In the genomic region with DNA sequence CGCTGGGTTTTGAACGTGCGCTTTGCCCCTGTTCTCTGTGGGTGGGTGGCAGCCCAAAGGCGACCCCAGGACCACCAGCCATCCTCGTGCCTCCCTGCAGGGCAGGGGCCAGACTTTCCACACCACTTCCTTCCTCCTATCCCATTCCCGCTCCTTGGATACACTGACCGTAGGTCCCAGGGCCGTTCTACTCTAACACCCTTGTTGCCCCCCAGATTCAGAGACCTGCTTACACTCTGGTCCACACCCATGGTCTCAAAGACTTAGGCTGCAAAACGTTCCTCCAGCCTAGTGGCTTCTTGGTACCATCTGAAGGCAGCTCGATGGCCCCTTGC, we compare ENCODE assay signal across 12 cellular contexts. TPM values are rescaled to one million over a fixed set of nuclear protein-coding genes. Genes with fewer than 3 reads are reported as not detected.
DNase-seq lines count a peak whose midpoint lies in the region; ATAC-seq and TF ChIP-seq lines count a peak whose summit lies in the region.
"Had no signal": no experiment of that assay in that cellular context is flagged by ENCODE, and none has a peak within 500 bp of the region (broad histone marks: within the 10 kb centered on the region; RNA-seq: fewer than 3 reads in every experiment).

No MANE protein-coding gene starts in this region.

- H3K9me3 ChIP-seq in heart left ventricle (no peaks in the 10 kb centered on the region), adrenal gland (replicated peaks in 1 of 3) (no peaks in the 10 kb centered on the region)

- intact Hi-C loops in heart left ventricle (cut with DNase I): no loop called here
- intact Hi-C loops in left cardiac atrium (cut with DNase I): no loop called here
- intact Hi-C loops in adrenal gland (cut with DNase I): no loop called here

- DNase-seq in heart left ventricle: no peak
- DNase-seq in left cardiac atrium: no peak
- no peak for DNase-seq in central memory CD8-positive, alpha-beta T cell (ENCODE audit: low spot score in 2 of 2)
- no peak for DNase-seq in naive thymus-derived CD8-positive, alpha-beta T cell
- no peak for DNase-seq in type B pancreatic cell (ENCODE audit: extremely low spot score, unreplicated experiment)
- DNase-seq in adrenal gland: no peak
- DNase-seq: NCI-H1048; stimulated activated CD4-positive, alpha-beta T cell treated with anti-CD3 and anti-CD28 coated beads, Interleukin-4, amount 100 ng/mL, for 24 hours; SW 1271 had no signal

- H3K4me3 ChIP-seq in heart left ventricle: peak overlapping the region; percentile 14 to 58 (median 44)
- no peak overlapping the region for H3K4me3 ChIP-seq in adrenal gland
- H3K4me3 ChIP-seq: BLaER1 had no signal

- WGBS in heart left ventricle, 4 donors: 31 to 36% (median 34%) methylated on average over 10 of the region's 10 CpGs
- 36 to 41% (median 38%) methylated on average over 9 to 10 of the region's 10 CpGs for WGBS in adrenal gland, 4 donors

- no peak overlapping the region for H3K27ac Mint-ChIP-seq in central memory CD8-positive, alpha-beta T cell (ENCODE audit: low read depth)
- H3K27ac Mint-ChIP-seq in naive thymus-derived CD8-positive, alpha-beta T cell: no peak overlapping the region
- no peak overlapping the region for H3K27ac Mint-ChIP-seq in type B pancreatic cell

- no peaks in the 10 kb centered on the region for H3K9me3 Mint-ChIP-seq in central memory CD8-positive, alpha-beta T cell
- H3K9me3 Mint-ChIP-seq in naive thymus-derived CD8-positive, alpha-beta T cell: no peaks in the 10 kb centered on the region
- peaks cover 4% of the 10 kb centered on the region for H3K9me3 Mint-ChIP-seq in type B pancreatic cell

- H3K36me3 ChIP-seq in heart left ventricle (no peaks in the 10 kb centered on the region), adrenal gland (replicated peaks in 1 of 2) (no peaks in the 10 kb centered on the region)
- H3K36me3 ChIP-seq: BLaER1 had no signal

- POLR2A ChIA-PET in naive thymus-derived CD8-positive, alpha-beta T cell (lab: Charles Lee): no interaction called here

- H3K27me3 Mint-ChIP-seq in central memory CD8-positive, alpha-beta T cell: peaks cover 97% of the 10 kb centered on the region
- peaks cover 46 to 85% (median 64%) of the 10 kb centered on the region in 5 donors for H3K27me3 Mint-ChIP-seq in naive thymus-derived CD8-positive, alpha-beta T cell
- H3K27me3 Mint-ChIP-seq in type B pancreatic cell: peaks cover 91% of the 10 kb centered on the region

- TF ChIP-seq POLR2A in heart left ventricle (IDR thresholded peaks at IDR 0.05) (no peak), adrenal gland (IDR thresholded peaks at IDR 0.05) (no peak)

- TF ChIP-seq CTCF in heart left ventricle (IDR thresholded peaks at IDR 0.05): no peak
- TF ChIP-seq CTCF in type B pancreatic cell (conservative IDR thresholded peaks at IDR 0.05): no peak
- no peak for TF ChIP-seq CTCF in adrenal gland (IDR thresholded peaks at IDR 0.05)

- peaks cover 9% of the 10 kb centered on the region for H3K4me1 Mint-ChIP-seq in central memory CD8-positive, alpha-beta T cell
- peaks cover 5 to 15% (median 8%) of the 10 kb centered on the region in 4 donors for H3K4me1 Mint-ChIP-seq in naive thymus-derived CD8-positive, alpha-beta T cell
- H3K4me1 Mint-ChIP-seq in type B pancreatic cell (ENCODE audit: unreplicated experiment): peaks cover 5% of the 10 kb centered on the region

- peak overlapping the region; percentile 69 for H3K4me3 Mint-ChIP-seq in central memory CD8-positive, alpha-beta T cell
- peak overlapping the region in 9 of 10 donors; percentile 10 to 84 (median 42) for H3K4me3 Mint-ChIP-seq in naive thymus-derived CD8-positive, alpha-beta T cell
- peak overlapping the region; percentile 86 for H3K4me3 Mint-ChIP-seq in type B pancreatic cell

- peaks cover 5 to 53% (median 24%) of the 10 kb centered on the region in 9 donors for H3K27me3 ChIP-seq in heart left ventricle
- H3K27me3 ChIP-seq in adrenal gland: peaks cover 18% of the 10 kb centered on the region

- no peaks in the 10 kb centered on the region for H3K36me3 Mint-ChIP-seq in central memory CD8-positive, alpha-beta T cell (ENCODE audit: insufficient read depth)
- H3K36me3 Mint-ChIP-seq in naive thymus-derived CD8-positive, alpha-beta T cell: peaks cover 0 to 9% (median 0%) of the 10 kb centered on the region in 3 donors
- no peaks in the 10 kb centered on the region for H3K36me3 Mint-ChIP-seq in type B pancreatic cell

- ATAC-seq in heart left ventricle (no peak), left cardiac atrium (no peak), HG03457 (IDR thresholded peaks at IDR 0.05; ENCODE audit: unreplicated experiment) (no peak), HG03520 (IDR thresholded peaks at IDR 0.05; ENCODE audit: unreplicated experiment) (no peak)
- ATAC-seq in central memory CD8-positive, alpha-beta T cell (replicated peaks; ENCODE audit: extremely low read depth, poor library complexity, severe bottlenecking): no peak
- no peak for ATAC-seq in naive thymus-derived CD8-positive, alpha-beta T cell

- H3K27ac ChIP-seq in heart left ventricle (no peak overlapping the region), adrenal gland (no peak overlapping the region)
- H3K27ac ChIP-seq: BLaER1 had no signal

- H3K4me1 ChIP-seq in heart left ventricle (peaks cover 0 to 14% (median 0%) of the 10 kb centered on the region in 12 donors), adrenal gland (replicated peaks in 1 of 2) (no peaks in the 10 kb centered on the region)
- H3K4me1 ChIP-seq: BLaER1 had no signal

RNA-seq across cellular contexts. Expression of gene DCLK3, which starts 0.3 kb away (rescaled TPM):
- total RNA-seq in heart left ventricle: under 1 TPM in 8 of 9 donors, not detected in 1; 0.09 to 0.48 (median 0.15) TPM
- polyA plus RNA-seq in heart left ventricle: under 1 TPM; 0.08 to 0.26 TPM
- under 1 TPM; 0.21 to 0.89 TPM for total RNA-seq in left cardiac atrium
- total RNA-seq in naive thymus-derived CD8-positive, alpha-beta T cell: not detected
- not detected for polyA plus RNA-seq in naive thymus-derived CD8-positive, alpha-beta T cell
- 0.10 TPM in 2 replicates for total RNA-seq in type B pancreatic cell (ENCODE audit: low replicate concordance)
- under 1 TPM in 2 of 8 donors, not detected in 6; under 0.01 to 0.28 TPM for total RNA-seq in adrenal gland
- polyA plus RNA-seq in adrenal gland: under 1 TPM; 0.05 to 0.16 (median 0.13) TPM

Comparison
In these comparisons a context has a peak if more than half of its experiments do, and no peak if none do; other contexts are left out.
1. H3K4me3 ChIP-seq: peak in heart left ventricle (12 of 12); none in adrenal gland (0 of 4).
2. Peak in every context shown above with its lines, with median percentiles within 50 percentile points of each other: H3K4me3 Mint-ChIP-seq.